In genomic region chr20:6558361-6558760, GRCh38 we compare ENCODE assay signal across 20 cellular contexts.
A peak's percentile ranks its signal among the peaks of the same experiment; 100 is the strongest.
DNase-seq lines count a peak whose midpoint lies in the region; ATAC-seq and TF ChIP-seq lines count a peak whose summit lies in the region.
"Had no signal": no experiment of that assay in that cellular context is flagged by ENCODE, and none has a peak within 500 bp of the region (broad histone marks: within the 10 kb centered on the region; RNA-seq: fewer than 3 reads in every experiment).

No MANE protein-coding gene starts in this region.

- DNase-seq in NCI-H748 (lab: John Stamatoyannopoulos, UW; ENCODE audit: unreplicated experiment) (peak; percentile 48), NCI-H748 treated with DMSO at 0.1 percent for 48 hours (lab: John Stamatoyannopoulos, UW) (no peak), RWPE2 (ENCODE audit: low spot score) (no peak), epithelial cell of proximal tubule (ENCODE audit: low read depth) (no peak), neural progenitor cell (ENCODE audit: low spot score) (peak; percentile 18), NCI-H774 (lab: John Stamatoyannopoulos, UW) (no peak)
- no peak for DNase-seq in naive thymus-derived CD8-positive, alpha-beta T cell
- DNase-seq in stimulated activated effector memory CD8-positive, alpha-beta T cell treated with anti-CD3 and anti-CD28 coated beads, Interleukin-12 subunit alpha, Interleukin-12 subunit beta, amount 100 ng/mL, for 72 hours (ENCODE audit: low spot score in 2 of 2), result no peak
- DNase-seq: activated CD4-positive, alpha-beta T cell treated with anti-CD3 and anti-CD28 coated beads for 4 hours; activated T-cell treated with anti-CD3 and anti-CD28 coated beads, Interleukin-2, amount 50 U/mL, for 72 hours; body of pancreas; gastrocnemius medialis; MV-4-11; SHP77 treated with DMSO at 0.1 percent for 48 hours; stimulated activated CD4-positive, alpha-beta T cell treated with anti-CD3 and anti-CD28 coated beads, Interleukin-1b, Interleukin-23, amount 100 ng/mL, for 48 hours; stimulated activated naive CD4-positive, alpha-beta T cell had no signal

- no peaks in the 10 kb centered on the region for H3F3A ChIP-seq in neural progenitor cell (ENCODE audit: low read depth)

- no peak for ATAC-seq in RWPE2 (ENCODE audit: low read depth)
- no peak for ATAC-seq in naive thymus-derived CD8-positive, alpha-beta T cell
- no peak for ATAC-seq in stimulated activated effector memory CD8-positive, alpha-beta T cell treated with anti-CD3 and anti-CD28 coated beads, Interleukin-12 subunit alpha, Interleukin-12 subunit beta, amount 100 ng/mL, for 72 hours
- ATAC-seq: activated T-cell treated with anti-CD3 and anti-CD28 coated beads, Interleukin-2, amount 50 U/mL, for 72 hours; body of pancreas; gastrocnemius medialis; natural killer cell treated with Interleukin-12 subunit alpha and Interleukin-12 subunit beta and Interleukin-15 and Interleukin-18, amount 100 ng/mL, for 72 hours had no signal

- H2AFZ ChIP-seq in neural progenitor cell (replicated peaks), result no peak overlapping the region
- H2AFZ ChIP-seq: parathyroid adenoma had no signal

- no peaks in the 10 kb centered on the region for H3K36me3 ChIP-seq in RWPE2 (ENCODE audit: low read depth)
- no peaks in the 10 kb centered on the region for H3K36me3 ChIP-seq in neural progenitor cell
- H3K36me3 ChIP-seq: BLaER1, gastrocnemius medialis had no signal

- H3K4me1 ChIP-seq in RWPE2 (ENCODE audit: insufficient read depth, poor library complexity, severe bottlenecking) (peaks cover 12% of the 10 kb centered on the region), neural progenitor cell (no peaks in the 10 kb centered on the region)
- H3K4me1 ChIP-seq: BLaER1, body of pancreas, gastrocnemius medialis, parathyroid adenoma had no signal

- H3K27ac ChIP-seq in RWPE2 (ENCODE audit: poor library complexity, severe bottlenecking) (no peak overlapping the region), neural progenitor cell (no peak overlapping the region)
- H3K27ac ChIP-seq: BLaER1, body of pancreas, gastrocnemius medialis, parathyroid adenoma had no signal

- H3K9me3 ChIP-seq in RWPE2 (ENCODE audit: severe bottlenecking) (no peaks in the 10 kb centered on the region), neural progenitor cell (ENCODE audit: low read depth) (no peaks in the 10 kb centered on the region)
- H3K9me3 ChIP-seq: BLaER1, body of pancreas, gastrocnemius medialis had no signal

- H3K79me2 ChIP-seq in neural progenitor cell (ENCODE audit: low read depth), result no peaks in the 10 kb centered on the region
- H3K79me2 ChIP-seq: parathyroid adenoma had no signal

- no peak overlapping the region for H3K9ac ChIP-seq in neural progenitor cell
- H3K9ac ChIP-seq: BLaER1, parathyroid adenoma had no signal

- peaks cover under 1% of the 10 kb centered on the region for H3K27me3 Mint-ChIP-seq in neural progenitor cell (ENCODE audit: insufficient read depth, low read depth)
- peaks cover 0 to 2% (median 0%) of the 10 kb centered on the region in 5 donors for H3K27me3 Mint-ChIP-seq in naive thymus-derived CD8-positive, alpha-beta T cell

- TF ChIP-seq CTCF in RWPE2 (IDR thresholded peaks at IDR 0.05; ENCODE audit: poor library complexity, severe bottlenecking), result peak; percentile 36
- TF ChIP-seq CTCF in epithelial cell of proximal tubule (conservative IDR thresholded peaks at IDR 0.05; ENCODE audit: low read depth, low read length), result peak; percentile 50
- peak; percentile 42 for TF ChIP-seq CTCF in neural progenitor cell (IDR thresholded peaks at IDR 0.05)

- H3K27me3 ChIP-seq in RWPE2 (ENCODE audit: insufficient read depth, poor library complexity, severe bottlenecking) (no peaks in the 10 kb centered on the region), neural progenitor cell (no peaks in the 10 kb centered on the region)
- H3K27me3 ChIP-seq: BLaER1, body of pancreas, gastrocnemius medialis had no signal

- H4K20me1 ChIP-seq in neural progenitor cell (ENCODE audit: low read depth), result no peaks in the 10 kb centered on the region
- H4K20me1 ChIP-seq: BLaER1 had no signal

- POLR2A ChIA-PET in naive thymus-derived CD8-positive, alpha-beta T cell (lab: Charles Lee), result no interaction called here

- H3K4me3 ChIP-seq in RWPE2 (ENCODE audit: severe bottlenecking) (no peak overlapping the region), epithelial cell of proximal tubule (ENCODE audit: low read depth, low read length) (no peak overlapping the region), neural progenitor cell (no peak overlapping the region)
- H3K4me3 ChIP-seq: BLaER1, body of pancreas, gastrocnemius medialis had no signal

- H3K4me2 ChIP-seq in neural progenitor cell, result no peak overlapping the region
- H3K4me2 ChIP-seq: BLaER1 had no signal

- peaks cover 13% of the 10 kb centered on the region for H3K4me1 Mint-ChIP-seq in neural progenitor cell
- H3K4me1 Mint-ChIP-seq in naive thymus-derived CD8-positive, alpha-beta T cell, result no peaks in the 10 kb centered on the region
- H3K4me1 Mint-ChIP-seq in stimulated activated effector memory CD8-positive, alpha-beta T cell treated with anti-CD3 and anti-CD28 coated beads, Interleukin-12 subunit alpha, Interleukin-12 subunit beta, amount 100 ng/mL, for 72 hours, result no peaks in the 10 kb centered on the region

- H3K36me3 Mint-ChIP-seq in neural progenitor cell, result no peaks in the 10 kb centered on the region
- H3K36me3 Mint-ChIP-seq in naive thymus-derived CD8-positive, alpha-beta T cell, result no peaks in the 10 kb centered on the region
- no peaks in the 10 kb centered on the region for H3K36me3 Mint-ChIP-seq in stimulated activated effector memory CD8-positive, alpha-beta T cell treated with anti-CD3 and anti-CD28 coated beads, Interleukin-12 subunit alpha, Interleukin-12 subunit beta, amount 100 ng/mL, for 72 hours
- H3K36me3 Mint-ChIP-seq: activated naive CD8-positive, alpha-beta T cell; natural killer cell treated with Interleukin-12 subunit alpha and Interleukin-12 subunit beta and Interleukin-15 and Interleukin-18, amount 100 ng/mL, for 72 hours had no signal

- no peak overlapping the region for H3K4me3 Mint-ChIP-seq in neural progenitor cell
- no peak overlapping the region for H3K4me3 Mint-ChIP-seq in naive thymus-derived CD8-positive, alpha-beta T cell
- H3K4me3 Mint-ChIP-seq in stimulated activated effector memory CD8-positive, alpha-beta T cell treated with anti-CD3 and anti-CD28 coated beads, Interleukin-12 subunit alpha, Interleukin-12 subunit beta, amount 100 ng/mL, for 72 hours, result no peak overlapping the region
- H3K4me3 Mint-ChIP-seq: activated naive CD8-positive, alpha-beta T cell; activated T-cell treated with anti-CD3 and anti-CD28 coated beads, Interleukin-2, amount 50 U/mL, for 72 hours; natural killer cell treated with Interleukin-12 subunit alpha and Interleukin-12 subunit beta and Interleukin-15 and Interleukin-18, amount 100 ng/mL, for 72 hours had no signal

- no peaks in the 10 kb centered on the region for H3K9me3 Mint-ChIP-seq in neural progenitor cell
- H3K9me3 Mint-ChIP-seq in naive thymus-derived CD8-positive, alpha-beta T cell, result peaks cover 0 to 10% (median 0%) of the 10 kb centered on the region in 9 donors
- peaks cover 4% of the 10 kb centered on the region for H3K9me3 Mint-ChIP-seq in stimulated activated effector memory CD8-positive, alpha-beta T cell treated with anti-CD3 and anti-CD28 coated beads, Interleukin-12 subunit alpha, Interleukin-12 subunit beta, amount 100 ng/mL, for 72 hours

- no peak overlapping the region for H3K27ac Mint-ChIP-seq in neural progenitor cell
- no peak overlapping the region for H3K27ac Mint-ChIP-seq in naive thymus-derived CD8-positive, alpha-beta T cell
- no peak overlapping the region for H3K27ac Mint-ChIP-seq in stimulated activated effector memory CD8-positive, alpha-beta T cell treated with anti-CD3 and anti-CD28 coated beads, Interleukin-12 subunit alpha, Interleukin-12 subunit beta, amount 100 ng/mL, for 72 hours
- H3K27ac Mint-ChIP-seq: activated naive CD8-positive, alpha-beta T cell; activated T-cell treated with anti-CD3 and anti-CD28 coated beads, Interleukin-2, amount 50 U/mL, for 72 hours; natural killer cell treated with Interleukin-12 subunit alpha and Interleukin-12 subunit beta and Interleukin-15 and Interleukin-18, amount 100 ng/mL, for 72 hours had no signal

Comparison
In these comparisons a context has a peak if more than half of its experiments do, and no peak if none do; other contexts are left out.
1. DNase-seq: peak in NCI-H748 (single experiment) and neural progenitor cell (single experiment); none in NCI-H748 treated with DMSO at 0.1 percent for 48 hours (single experiment), RWPE2 (single experiment), epithelial cell of proximal tubule (single experiment), naive thymus-derived CD8-positive, alpha-beta T cell (0 of 10), NCI-H774 (single experiment) and stimulated activated effector memory CD8-positive, alpha-beta T cell treated with anti-CD3 and anti-CD28 coated beads, Interleukin-12 subunit alpha, Interleukin-12 subunit beta, amount 100 ng/mL, for 72 hours (0 of 2).
2. Peak in every context shown above with its lines, with median percentiles within 50 percentile points of each other: CTCF ChIP-seq.